In the genomic region with DNA sequence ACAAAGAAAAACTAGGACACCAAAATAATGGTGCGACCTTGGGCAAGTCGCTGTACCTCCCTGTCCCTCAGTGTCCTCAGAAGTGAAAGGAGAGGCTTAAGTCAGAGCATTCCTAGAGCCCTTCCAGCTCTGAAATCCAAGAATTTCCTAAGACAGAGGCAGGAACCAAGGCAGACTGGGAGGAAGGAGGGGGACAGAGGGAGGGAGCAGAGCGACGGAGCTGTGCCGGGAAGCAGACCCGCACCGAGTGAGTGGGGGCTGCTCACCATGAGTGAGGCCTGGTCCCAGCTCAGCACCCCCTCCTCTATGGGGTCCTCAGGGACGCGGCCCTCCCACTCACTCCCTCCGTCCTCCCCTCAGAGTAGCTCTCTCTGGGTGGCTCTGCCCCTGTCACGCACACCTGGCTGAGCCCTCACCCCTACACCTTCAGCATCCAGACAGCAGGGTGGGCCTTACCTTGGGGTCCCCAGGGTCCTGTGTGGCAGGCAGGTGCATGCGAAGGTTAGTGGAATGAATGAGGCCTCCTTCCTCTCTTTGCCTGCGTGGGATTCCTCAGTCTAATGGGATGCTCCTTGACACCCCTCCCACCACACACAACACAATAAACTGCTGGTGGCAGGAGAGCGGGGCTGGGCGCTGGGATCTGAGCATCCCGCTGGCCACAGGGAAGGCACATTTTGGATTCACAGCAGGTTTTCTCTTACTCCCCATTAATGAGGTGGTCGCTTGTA, we compare ENCODE assay signal across 11 cellular contexts. TPM values are rescaled to one million over a fixed set of nuclear protein-coding genes. Genes with fewer than 3 reads are reported as not detected.
DNase-seq lines count a peak whose midpoint lies in the region; ATAC-seq and TF ChIP-seq lines count a peak whose summit lies in the region.
"Had no signal": no experiment of that assay in that cellular context is flagged by ENCODE, and none has a peak within 500 bp of the region (broad histone marks: within the 10 kb centered on the region; RNA-seq: fewer than 3 reads in every experiment).

No MANE protein-coding gene starts in this region.

- no peak for TF ChIP-seq POLR2A in IMR-90 (IDR thresholded peaks at IDR 0.05; ENCODE audit: low read depth, low read length)

- no CpG with 5 or more reads among the region's 17 CpGs for WGBS in IMR-90 (ENCODE audit: extremely low coverage in 2 of 2, insufficient read length in 1 of 2), 2 experiments

- no peak overlapping the region for H2BK20ac ChIP-seq in IMR-90 (ENCODE audit: low read depth, low read length)

- TF ChIP-seq CTCF in IMR-90 (conservative IDR thresholded peaks at IDR 0.05; ENCODE audit: low read depth, low read length) (no peak), coronary artery (IDR thresholded peaks at IDR 0.05) (no peak), mesothelial cell of epicardium (IDR thresholded peaks at IDR 0.05; ENCODE audit: unreplicated experiment) (no peak)

- peak overlapping the region; percentile 96 for H4K91ac ChIP-seq in IMR-90 (ENCODE audit: insufficient read depth, low read depth, low read length)

- H2BK5ac ChIP-seq in IMR-90 (ENCODE audit: low read depth, low read length, poor library complexity, severe bottlenecking), result no peak overlapping the region

- peak overlapping the region; percentile 99 for H3K23ac ChIP-seq in IMR-90 (ENCODE audit: low read depth, low read length)

- dilution Hi-C loops in IMR-90 (cut with HindIII; ENCODE audit: low sequenced_read_pairs, unreplicated experiment), result no loop called here

- H3K9me3 Mint-ChIP-seq in mesothelial cell of epicardium, result no peaks in the 10 kb centered on the region
- H3K9me3 Mint-ChIP-seq: IgD-negative memory B cell had no signal

- no peak overlapping the region for H3K18ac ChIP-seq in IMR-90 (ENCODE audit: low read depth, low read length)

- no TSS peak for BruUV-seq in IMR-90 (replicated peaks; lab: Mats Ljungman, UMichigan)

- in situ Hi-C loops in IMR-90 (cut with MboI; ENCODE audit: low sequenced_read_pairs), result no loop called here

- TF ChIP-seq RAD21 in IMR-90 (IDR thresholded peaks at IDR 0.05; ENCODE audit: low read length), result no peak

- POLR2A ChIA-PET in IMR-90 (lab: Charles Lee; ENCODE audit: unreplicated experiment), result no interaction called here

- peak overlapping the region; percentile 91 for H2AK5ac ChIP-seq in IMR-90 (ENCODE audit: low read depth, low read length)

- H3K27me3 Mint-ChIP-seq in mesothelial cell of epicardium (ENCODE audit: low read depth), result peaks cover 19% of the 10 kb centered on the region

- H3K27ac ChIP-seq in IMR-90 (ENCODE audit: insufficient read depth, low read length) (peak overlapping the region; percentile 97; the same call in 1 of the 2 replicates), coronary artery (peak overlapping the region; percentile 97 to 99), stomach smooth muscle (ENCODE audit: low read length) (peak overlapping the region; percentile 94)
- H3K27ac ChIP-seq: SK-N-MC had no signal

- DNase-seq in IMR-90, result no peak
- DNase-seq in coronary artery (ENCODE audit: low spot score), result no peak
- no peak for DNase-seq in mesothelial cell of epicardium (ENCODE audit: low spot score in 2 of 2, unreplicated experiment in 2 of 2)
- no peak for DNase-seq in GM03348 (ENCODE audit: low spot score)
- no peak for DNase-seq in NOMO-1 treated with dmso at 0.1 percent for 144 hours (lab: John Stamatoyannopoulos, UW; ENCODE audit: unreplicated experiment)
- DNase-seq in GF-D8 (lab: John Stamatoyannopoulos, UW), result no peak
- DNase-seq: stimulated activated naive CD4-positive, alpha-beta T cell treated with Interleukin-2 at 50 U/mL for 16 hours had no signal

- H4K8ac ChIP-seq in IMR-90 (ENCODE audit: low read depth in 2 of 2, low read length in 2 of 2), result peak overlapping the region; percentile 95 to 98

- ATAC-seq in IMR-90 (ENCODE audit: low read depth) (no peak), GM18498 (IDR thresholded peaks at IDR 0.05; ENCODE audit: unreplicated experiment) (no peak)

- H4K20me1 ChIP-seq in IMR-90 (ENCODE audit: insufficient read depth, low read length), result no peaks in the 10 kb centered on the region

- 0 out of 3 replicates have a peak overlapping the region, but pooled peaks have one; percentile 1 for H2BK15ac ChIP-seq in IMR-90 (ENCODE audit: low read depth, low read length)

- peak overlapping the region; percentile 91 for H4K5ac ChIP-seq in IMR-90 (ENCODE audit: low read depth, low read length)

- H3K36me3 Mint-ChIP-seq in mesothelial cell of epicardium, result peaks cover 3% of the 10 kb centered on the region

- peak overlapping the region; percentile 100 for H3K14ac ChIP-seq in IMR-90 (replicated peaks; ENCODE audit: low read depth, low read length)

- peak overlapping the region; percentile 81 for H3K9ac ChIP-seq in IMR-90 (ENCODE audit: low read depth, low read length)
- peak overlapping the region; percentile 95 to 98 for H3K9ac ChIP-seq in stomach smooth muscle (ENCODE audit: low read length in 2 of 2)

- H3K4ac ChIP-seq in IMR-90 (ENCODE audit: low read depth, low read length), result peak overlapping the region; percentile 98

- peak overlapping the region; percentile 76 for H3K4me3 Mint-ChIP-seq in mesothelial cell of epicardium

- H3K4me1 ChIP-seq in IMR-90 (ENCODE audit: control insufficient read depth, insufficient read depth, low read length) (peaks cover 22% of the 10 kb centered on the region), stomach smooth muscle (ENCODE audit: control insufficient read depth, insufficient read depth, low read length) (peaks cover 54% of the 10 kb centered on the region)

- H3K56ac ChIP-seq in IMR-90 (ENCODE audit: extremely low read depth, insufficient read depth, low read length), result peak overlapping the region; percentile 6; the same call in 1 of the 2 replicates

- H3K27me3 ChIP-seq in IMR-90 (ENCODE audit: control insufficient read depth, insufficient read depth, low read length) (peaks cover 9% of the 10 kb centered on the region; the same call in 1 of the 2 replicates), stomach smooth muscle (ENCODE audit: control insufficient read depth in 1 of 2, insufficient read depth in 2 of 2, low read length in 2 of 2) (no peaks in the 10 kb centered on the region)

- H3K4me2 ChIP-seq in IMR-90 (ENCODE audit: low read depth, low read length), result peak overlapping the region; percentile 82

- CTCF ChIA-PET in IMR-90 (lab: Yijun Ruan, JAX), result no interaction called here

- peaks cover 56% of the 10 kb centered on the region for H3K4me1 Mint-ChIP-seq in mesothelial cell of epicardium

- H2BK120ac ChIP-seq in IMR-90 (ENCODE audit: low read depth, low read length), result no peak overlapping the region

- no peaks in the 10 kb centered on the region for H3K9me3 ChIP-seq in IMR-90 (ENCODE audit: control insufficient read depth, insufficient read depth, low read length)
- no peaks in the 10 kb centered on the region for H3K9me3 ChIP-seq in stomach smooth muscle (ENCODE audit: control insufficient read depth in 2 of 2, low read length in 2 of 2)

- peaks cover 5 to 33% of the 10 kb centered on the region in 2 experiments; a peak in 2 of 4 replicates for H3K79me1 ChIP-seq in IMR-90 (ENCODE audit: low read depth in 1 of 2, low read length in 2 of 2)

- H3K4me3 ChIP-seq in IMR-90 (ENCODE audit: insufficient read depth, low read depth, low read length) (no peak overlapping the region; the same call in 1 of the 2 replicates), coronary artery (peak overlapping the region; percentile 94), stomach smooth muscle (ENCODE audit: low read length in 2 of 2) (peak overlapping the region; percentile 84 to 87)
- H3K4me3 ChIP-seq: SK-N-MC had no signal

- H2AK9ac ChIP-seq in IMR-90 (replicated peaks; ENCODE audit: low read depth, low read length, poor library complexity), result peak overlapping the region; percentile 98

- peaks cover 10% of the 10 kb centered on the region for H3K9me1 ChIP-seq in IMR-90 (ENCODE audit: insufficient read depth, low read length)

- peak overlapping the region; percentile 95 for H2AFZ ChIP-seq in IMR-90 (replicated peaks; ENCODE audit: low read length, poor library complexity)

- no peaks in the 10 kb centered on the region for H3K36me3 ChIP-seq in IMR-90 (ENCODE audit: control insufficient read depth, insufficient read depth, low read length)
- H3K36me3 ChIP-seq in stomach smooth muscle (ENCODE audit: control insufficient read depth in 2 of 2, insufficient read depth in 2 of 2, low read length in 2 of 2), result no peaks in the 10 kb centered on the region

- intact Hi-C loops in IMR-90 (cut with micrococcal nuclease), result no loop called here

- H3K27ac Mint-ChIP-seq in mesothelial cell of epicardium, result peak overlapping the region; percentile 99
- H3K27ac Mint-ChIP-seq: IgD-negative memory B cell had no signal

TF ChIP-seq in IMR-90, 13 proteins besides CTCF, POLR2A, EP300 and RAD21 (continues in another document):
- TF ChIP-seq SMC3 (IDR thresholded peaks at IDR 0.05; ENCODE audit: low read depth, low read length), result no peak

RNA-seq across cellular contexts. Expression of a gene that starts 4.6 kb away (rescaled TPM):
- total RNA-seq in IMR-90 (2012; rRNA removed), result 33.1 and 37.5 TPM in 2 replicates
- polyA plus RNA-seq in IMR-90 (2012; rRNA removed), result 43.8 and 48.5 TPM in 2 replicates
- polyA plus RNA-seq in IMR-90 (2012; cell fraction: cytosol; rRNA removed), result 28.8 and 30.9 TPM in 2 replicates
- polyA plus RNA-seq in IMR-90 (2012; cell fraction: nucleus; rRNA removed; ENCODE audit: low replicate concordance), result 250 and 259 TPM in 2 replicates
- total RNA-seq in mesothelial cell of epicardium, result 114 to 119 TPM (median 116 TPM) in 3 replicates

RNA-seq across cellular contexts. Expression of a gene that starts 20.8 kb away (rescaled TPM):
- total RNA-seq in IMR-90 (2012; rRNA removed) (26.2 and 26.9 TPM in 2 replicates), mesothelial cell of epicardium (55.1 to 56.5 TPM (median 56.2 TPM) in 3 replicates)
- 77.0 and 80.0 TPM in 2 replicates for polyA plus RNA-seq in IMR-90 (2012; rRNA removed)
- 51.8 and 111 TPM in 2 replicates for polyA plus RNA-seq in IMR-90 (2012; cell fraction: cytosol; rRNA removed)
- polyA plus RNA-seq in IMR-90 (2012; cell fraction: nucleus; rRNA removed; ENCODE audit: low replicate concordance), result 105 and 225 TPM in 2 replicates

RNA-seq across cellular contexts. Expression of a gene that starts 26.1 kb away (rescaled TPM):
- total RNA-seq in IMR-90 (2012; rRNA removed) (100 and 103 TPM in 2 replicates), mesothelial cell of epicardium (44.9 to 46.2 TPM (median 45.6 TPM) in 3 replicates)
- 40.3 and 46.2 TPM in 2 replicates for polyA plus RNA-seq in IMR-90 (2012; rRNA removed)
- polyA plus RNA-seq in IMR-90 (2012; cell fraction: cytosol; rRNA removed), result 20.3 and 26.3 TPM in 2 replicates
- 31.5 and 41.9 TPM in 2 replicates for polyA plus RNA-seq in IMR-90 (2012; cell fraction: nucleus; rRNA removed; ENCODE audit: low replicate concordance)

RNA-seq across cellular contexts. Expression of a gene that starts 42.8 kb away (rescaled TPM):
- total RNA-seq in IMR-90 (2012; rRNA removed), result not detected in 2 replicates
- not detected in 2 replicates for polyA plus RNA-seq in IMR-90 (2012; rRNA removed)
- polyA plus RNA-seq in IMR-90 (2012; cell fraction: cytosol; rRNA removed), result not detected in 2 replicates
- polyA plus RNA-seq in IMR-90 (2012; cell fraction: nucleus; rRNA removed; ENCODE audit: low replicate concordance), result not detected in 2 replicates
- not detected in 3 replicates for total RNA-seq in mesothelial cell of epicardium
- polyA plus RNA-seq: IgD-negative memory B cell had no signal
